ENCODE assay signal across 8 cellular contexts in genomic region chr1:111620412-111620971, GRCh38. TPM values are rescaled to one million over a fixed set of nuclear protein-coding genes. Genes with fewer than 3 reads are reported as not detected.
DNase-seq lines count a peak whose midpoint lies in the region; ATAC-seq and TF ChIP-seq lines count a peak whose summit lies in the region.

No MANE protein-coding gene starts in this region.

- peak overlapping the region; percentile 88 for H3K4me3 ChIP-seq in AG10803 (ENCODE audit: low read length)
- H3K4me3 ChIP-seq in breast epithelium = peak overlapping the region; percentile 78 to 97 (median 86)
- peak overlapping the region; percentile 85 for H3K4me3 ChIP-seq in lower lobe of right lung

- no peaks in the 10 kb centered on the region for H3K9me3 Mint-ChIP-seq in type B pancreatic cell

- peak; percentile 25 for DNase-seq in AG10803 (ENCODE audit: low read depth)
- DNase-seq in NCI-H146 (lab: John Stamatoyannopoulos, UW) = peak; percentile 46
- DNase-seq in breast epithelium (ENCODE audit: low spot score in 2 of 2) = peak in 1 of 2 donors; percentile 48
- DNase-seq in lower lobe of right lung = no peak
- no peak for DNase-seq in type B pancreatic cell (ENCODE audit: extremely low spot score, unreplicated experiment)
- no peak for DNase-seq in activated effector memory CD4-positive, alpha-beta T cell treated with anti-CD3 and anti-CD28 coated beads, Interleukin-2, amount 50 U/mL, for 16 hours
- no peak for DNase-seq in HK-2 (ENCODE audit: unreplicated experiment)

- intact Hi-C loops in breast epithelium (cut with DNase I; ENCODE audit: low total_unique reads) (no loop called here), lower lobe of right lung (cut with DNase I) (no loop called here)

- no peaks in the 10 kb centered on the region for H3K27me3 Mint-ChIP-seq in type B pancreatic cell

- peak overlapping the region; percentile 92 for H3K4me3 Mint-ChIP-seq in type B pancreatic cell

- no peaks in the 10 kb centered on the region for H3K36me3 ChIP-seq in breast epithelium
- H3K36me3 ChIP-seq in lower lobe of right lung = no peaks in the 10 kb centered on the region

- H3K4me1 Mint-ChIP-seq in type B pancreatic cell (ENCODE audit: unreplicated experiment) = peaks cover 35% of the 10 kb centered on the region

- H3K27ac ChIP-seq in breast epithelium (peak overlapping the region; percentile 97 to 98), lower lobe of right lung (peak overlapping the region; percentile 93)

- TF ChIP-seq CTCF in AG10803 (conservative IDR thresholded peaks at IDR 0.05; ENCODE audit: low read length) = no peak
- no peak for TF ChIP-seq CTCF in breast epithelium (IDR thresholded peaks at IDR 0.05)
- TF ChIP-seq CTCF in lower lobe of right lung (IDR thresholded peaks at IDR 0.05) = no peak
- TF ChIP-seq CTCF in type B pancreatic cell (conservative IDR thresholded peaks at IDR 0.05) = no peak

- ATAC-seq in GM19397 (IDR thresholded peaks at IDR 0.05; ENCODE audit: unreplicated experiment) (peak; percentile 5), lower lobe of right lung (no peak)

- H3K9me3 ChIP-seq in breast epithelium (no peaks in the 10 kb centered on the region), lower lobe of right lung (no peaks in the 10 kb centered on the region)

- H3K36me3 Mint-ChIP-seq in type B pancreatic cell = no peaks in the 10 kb centered on the region

- H3K27ac Mint-ChIP-seq in type B pancreatic cell = peak overlapping the region; percentile 77

- H3K4me1 ChIP-seq in breast epithelium (no peaks in the 10 kb centered on the region), lower lobe of right lung (peaks cover 66% of the 10 kb centered on the region)

- H3K27me3 ChIP-seq in breast epithelium (no peaks in the 10 kb centered on the region), lower lobe of right lung (ENCODE audit: low read depth) (no peaks in the 10 kb centered on the region)

- no peak for TF ChIP-seq POLR2A in breast epithelium (IDR thresholded peaks at IDR 0.05)

RNA-seq across cellular contexts. Expression of gene RAP1A, which starts 0.9 kb away (rescaled TPM):
- total RNA-seq in breast epithelium (10 to 100 TPM; 45.9 to 72.8 (median 54.9) TPM), lower lobe of right lung (134 TPM), type B pancreatic cell (ENCODE audit: low replicate concordance) (42.3 and 58.0 TPM in 2 replicates)

Comparison
In these comparisons a context has a peak if more than half of its experiments do, and no peak if none do; other contexts are left out.
1. DNase-seq: peak in AG10803 (single experiment) and NCI-H146 (single experiment); none in lower lobe of right lung (single experiment), type B pancreatic cell (single experiment), activated effector memory CD4-positive, alpha-beta T cell treated with anti-CD3 and anti-CD28 coated beads, Interleukin-2, amount 50 U/mL, for 16 hours (single experiment) and HK-2 (single experiment).
2. Peak in every context shown above with its lines, with median percentiles within 50 percentile points of each other: H3K4me3 ChIP-seq.